In genomic region chr17:78861229-78861628, GRCh38 we compare ENCODE assay signal across 14 cellular contexts. TPM values are rescaled to one million over a fixed set of nuclear protein-coding genes. Genes with fewer than 3 reads are reported as not detected.
DNase-seq lines count a peak whose midpoint lies in the region; ATAC-seq and TF ChIP-seq lines count a peak whose summit lies in the region.
"Had no signal": no experiment of that assay in that cellular context is flagged by ENCODE, and none has a peak within 500 bp of the region (broad histone marks: within the 10 kb centered on the region; RNA-seq: fewer than 3 reads in every experiment).

No MANE protein-coding gene starts in this region.

- H3K9me3 ChIP-seq in right atrium auricular region, result no peaks in the 10 kb centered on the region
- H3K9me3 ChIP-seq in esophagus squamous epithelium, result no peaks in the 10 kb centered on the region
- H3K9me3 ChIP-seq in skeletal muscle satellite cell (replicated peaks; ENCODE audit: low read length), result no peaks in the 10 kb centered on the region
- no peaks in the 10 kb centered on the region for H3K9me3 ChIP-seq in aorta (ENCODE audit: control insufficient read depth, low read length)
- no peaks in the 10 kb centered on the region for H3K9me3 ChIP-seq in MM.1S (replicated peaks; ENCODE audit: insufficient read depth, low read length)

- H4K20me1 ChIP-seq in MM.1S (ENCODE audit: insufficient read depth, low read length), result no peaks in the 10 kb centered on the region
- no peaks in the 10 kb centered on the region for H4K20me1 ChIP-seq in GM23338 (replicated peaks; ENCODE audit: insufficient read depth)

- DNase-seq in right atrium auricular region (ENCODE audit: low spot score) (no peak), Right ventricle myocardium inferior (ENCODE audit: missing footprints) (no peak), esophagus squamous epithelium (lab: John Stamatoyannopoulos, UW) (no peak), aorta (no peak), SHP77 treated with DMSO at 0.1 percent for 48 hours (lab: John Stamatoyannopoulos, UW) (no peak), MM.1S (no peak), GM23338 (ENCODE audit: low spot score) (no peak)
- DNase-seq: NCI-H2029 treated with DMSO at 0.1 percent for 48 hours, NCI-H510A treated with DMSO at 0.1 percent for 48 hours, T-cell, WERI-Rb-1 had no signal

- no peak overlapping the region for H3K27ac Mint-ChIP-seq in GM23338
- H3K27ac Mint-ChIP-seq: activated T-helper 17 cell treated with anti-CD3 and anti-CD28 coated beads, Interleukin-2, amount 50 U/mL, for 72 hours; T-cell had no signal

- peaks cover 7% of the 10 kb centered on the region for H3K27me3 Mint-ChIP-seq in GM23338 (ENCODE audit: insufficient read depth, low read depth, poor library complexity)
- H3K27me3 Mint-ChIP-seq: activated T-helper 17 cell treated with anti-CD3 and anti-CD28 coated beads, Interleukin-2, amount 50 U/mL, for 72 hours had no signal

- H3K4me2 ChIP-seq in skeletal muscle satellite cell (ENCODE audit: low read length), result peak overlapping the region; percentile 71
- H3K4me2 ChIP-seq in MM.1S (ENCODE audit: low read depth, low read length), result no peak overlapping the region
- no peak overlapping the region for H3K4me2 ChIP-seq in GM23338

- H3K36me3 ChIP-seq in right atrium auricular region (peaks cover 18% of the 10 kb centered on the region), esophagus squamous epithelium (peaks cover 0 to 16% (median 3%) of the 10 kb centered on the region in 3 donors), skeletal muscle satellite cell (ENCODE audit: insufficient read depth, low read length) (peaks cover 24% of the 10 kb centered on the region), aorta (ENCODE audit: control insufficient read depth in 1 of 2, insufficient read depth in 2 of 2, low read length in 1 of 2) (no peaks in the 10 kb centered on the region), MM.1S (replicated peaks; ENCODE audit: insufficient read depth, low read length) (no peaks in the 10 kb centered on the region; the same call in 1 of the 2 replicates), GM23338 (ENCODE audit: insufficient read depth) (no peaks in the 10 kb centered on the region)

- no peaks in the 10 kb centered on the region; the same call in 2 of the 3 replicates for H3K36me3 Mint-ChIP-seq in GM23338 (ENCODE audit: low read depth)
- H3K36me3 Mint-ChIP-seq: T-cell had no signal

- H3K4me1 ChIP-seq in right atrium auricular region (peaks cover 0 to 9% of the 10 kb centered on the region in 2 donors), esophagus squamous epithelium (peaks cover 0 to 27% (median 13%) of the 10 kb centered on the region in 3 donors), skeletal muscle satellite cell (ENCODE audit: control insufficient read depth, insufficient read depth, low read length) (peaks cover 24% of the 10 kb centered on the region), aorta (ENCODE audit: control insufficient read depth in 1 of 2, insufficient read depth in 2 of 2, low read length in 2 of 2) (no peaks in the 10 kb centered on the region), MM.1S (ENCODE audit: low read length) (no peaks in the 10 kb centered on the region), GM23338 (ENCODE audit: insufficient read depth) (no peaks in the 10 kb centered on the region)

- TF ChIP-seq CTCF in right atrium auricular region (IDR thresholded peaks at IDR 0.05) (no peak), esophagus squamous epithelium (IDR thresholded peaks at IDR 0.05) (no peak), MM.1S (IDR thresholded peaks at IDR 0.05; ENCODE audit: low read length) (no peak), GM23338 (conservative IDR thresholded peaks at IDR 0.05; ENCODE audit: low read depth in 2 of 2) (no peak)

- TF ChIP-seq POLR2A in esophagus squamous epithelium (IDR thresholded peaks at IDR 0.05), result no peak

- H3K4me3 Mint-ChIP-seq in GM23338, result no peak overlapping the region
- H3K4me3 Mint-ChIP-seq: activated T-helper 17 cell treated with anti-CD3 and anti-CD28 coated beads, Interleukin-2, amount 50 U/mL, for 72 hours; T-cell had no signal

- 77 to 79% methylated on average over 4 of the region's 4 CpGs for WGBS in esophagus squamous epithelium, 2 donors
- WGBS in aorta, 2 donors, result 85% methylated on average over 3 to 4 of the region's 4 CpGs

- ATAC-seq in Right ventricle myocardium inferior (no peak), aorta (ENCODE audit: low FRiP score) (no peak), GM23338 (no peak)
- ATAC-seq: activated T-helper 17 cell treated with anti-CD3 and anti-CD28 coated beads, Interleukin-2, amount 50 U/mL, for 72 hours; T-cell had no signal

- H3F3A ChIP-seq in MM.1S (ENCODE audit: insufficient read depth, low read length) (0 out of 2 replicates have a peak, but pooled peaks cover 3% of the 10 kb centered on the region), GM23338 (replicated peaks; ENCODE audit: low read depth) (no peaks in the 10 kb centered on the region; the same call in 1 of the 2 replicates)

- H3K4me3 ChIP-seq in right atrium auricular region (no peak overlapping the region), esophagus squamous epithelium (no peak overlapping the region), skeletal muscle satellite cell (ENCODE audit: low read length) (no peak overlapping the region), aorta (ENCODE audit: low read length in 2 of 2) (no peak overlapping the region), MM.1S (ENCODE audit: low read length) (no peak overlapping the region), GM23338 (no peak overlapping the region)

- H3K79me2 ChIP-seq in MM.1S (ENCODE audit: low read length) (peaks cover 28% of the 10 kb centered on the region), GM23338 (replicated peaks; ENCODE audit: insufficient read depth) (no peaks in the 10 kb centered on the region)

- H2AFZ ChIP-seq in MM.1S (ENCODE audit: low read length) (no peak overlapping the region), GM23338 (no peak overlapping the region)

- H3K9me2 ChIP-seq in MM.1S (replicated peaks; ENCODE audit: insufficient read depth, low read length) (no peaks in the 10 kb centered on the region), GM23338 (ENCODE audit: insufficient read depth) (no peaks in the 10 kb centered on the region)

- peaks cover 4% of the 10 kb centered on the region; the same call in 2 of the 3 replicates for H3K4me1 Mint-ChIP-seq in GM23338
- H3K4me1 Mint-ChIP-seq: activated T-helper 17 cell treated with anti-CD3 and anti-CD28 coated beads, Interleukin-2, amount 50 U/mL, for 72 hours had no signal

- intact Hi-C loops in Right ventricle myocardium inferior (cut with DNase I), result no loop called here
- intact Hi-C loops in esophagus squamous epithelium (cut with DNase I), result no loop called here
- intact Hi-C loops in aorta (cut with DNase I), result no loop called here

- H3K27me3 ChIP-seq in right atrium auricular region (no peaks in the 10 kb centered on the region), esophagus squamous epithelium (no peaks in the 10 kb centered on the region), skeletal muscle satellite cell (ENCODE audit: control insufficient read depth, insufficient read depth, low read length) (no peaks in the 10 kb centered on the region), aorta (ENCODE audit: control insufficient read depth in 1 of 2, insufficient read depth in 2 of 2, low read length in 1 of 2) (no peaks in the 10 kb centered on the region), MM.1S (replicated peaks; ENCODE audit: insufficient read depth, low read length) (no peaks in the 10 kb centered on the region), GM23338 (ENCODE audit: insufficient read depth) (no peaks in the 10 kb centered on the region)

- H3K27ac ChIP-seq in right atrium auricular region, result peak overlapping the region; percentile 70 to 77
- H3K27ac ChIP-seq in esophagus squamous epithelium, result peak overlapping the region in 3 of 4 donors; percentile 60 to 89 (median 76)
- peak overlapping the region; percentile 73 to 87 for H3K27ac ChIP-seq in aorta (ENCODE audit: low read depth in 1 of 2, low read length in 2 of 2)
- no peak overlapping the region for H3K27ac ChIP-seq in MM.1S (ENCODE audit: low read length)
- no peak overlapping the region for H3K27ac ChIP-seq in GM23338 (ENCODE audit: low read depth)
- H3K27ac ChIP-seq: WERI-Rb-1 had no signal

- peak overlapping the region; percentile 66 for H3K9ac ChIP-seq in skeletal muscle satellite cell (ENCODE audit: low read depth, low read length)
- H3K9ac ChIP-seq in MM.1S (ENCODE audit: low read length), result no peak overlapping the region

- H3K9me3 Mint-ChIP-seq in GM23338, result no peaks in the 10 kb centered on the region
- H3K9me3 Mint-ChIP-seq: activated T-helper 17 cell treated with anti-CD3 and anti-CD28 coated beads, Interleukin-2, amount 50 U/mL, for 72 hours; T-cell had no signal

TF ChIP-seq in GM23338, 12 proteins besides CTCF, POLR2A, EP300 and RAD21:
- TF ChIP-seq ETS1 (IDR thresholded peaks at IDR 0.05), result no peak

RNA-seq across cellular contexts. Expression of gene USP36, which starts 20.6 kb away (rescaled TPM):
- total RNA-seq in right atrium auricular region, result 10 to 100 TPM; 15.4 to 18.1 TPM
- 18.4 TPM for total RNA-seq in Right ventricle myocardium inferior
- 10 to 100 TPM; 13.2 to 38.9 (median 22.4) TPM for total RNA-seq in esophagus squamous epithelium
- 25.3 and 29.1 TPM in 2 replicates for total RNA-seq in skeletal muscle satellite cell (2012; rRNA removed)
- 10 to 100 TPM; 64.6 to 68.1 TPM for total RNA-seq in aorta
- polyA plus RNA-seq in aorta, result 10 to 100 TPM in 1 of 2 donors, 1 to 10 TPM in 1; 5.9 to 33.4 TPM
- 55.5 and 58.7 TPM in 2 replicates for total RNA-seq in GM23338 (2014; rRNA removed; shearing (Covaris generic))
- 36.2 and 38.1 TPM in 2 replicates for polyA plus RNA-seq in GM23338 (2016; fragmentation: Nextera tagmentation; extraction: Ambion mirVana)

RNA-seq across cellular contexts. Expression of gene CEP295NL, which starts 41.8 kb away (rescaled TPM):
- total RNA-seq in right atrium auricular region, result 1 to 10 TPM in 1 of 2 donors, under 1 TPM in 1; 0.83 to 1.1 TPM
- 0.60 TPM for total RNA-seq in Right ventricle myocardium inferior
- total RNA-seq in esophagus squamous epithelium, result 1 to 10 TPM in 2 of 4 donors, under 1 TPM in 2; 0.42 to 6.9 (median 1.1) TPM
- 1.0 and 1.5 TPM in 2 replicates for total RNA-seq in skeletal muscle satellite cell (2012; rRNA removed)
- 10 to 100 TPM; 10.1 to 13.9 TPM for total RNA-seq in aorta
- under 1 TPM; 0.25 to 0.82 TPM for polyA plus RNA-seq in aorta
- total RNA-seq in GM23338 (2014; rRNA removed; shearing (Covaris generic)), result 0.62 and 0.69 TPM in 2 replicates
- 0.31 TPM in 1 of 2 replicates, not detected in the other for polyA plus RNA-seq in GM23338 (2016; fragmentation: Nextera tagmentation; extraction: Ambion mirVana)
- total RNA-seq: activated CD8-positive, alpha-beta memory T cell treated with anti-CD3 and anti-CD28 coated beads for 36 hours; activated T-helper 17 cell treated with anti-CD3 and anti-CD28 coated beads, Interleukin-2, amount 50 U/mL, for 72 hours had no signal

Comparison
In these comparisons a context has a peak if more than half of its experiments do, and no peak if none do; other contexts are left out.
1. H3K27ac ChIP-seq: peak in right atrium auricular region (2 of 2), esophagus squamous epithelium (3 of 4) and aorta (2 of 2); none in MM.1S (single experiment) and GM23338 (single experiment).